In the genomic region with DNA sequence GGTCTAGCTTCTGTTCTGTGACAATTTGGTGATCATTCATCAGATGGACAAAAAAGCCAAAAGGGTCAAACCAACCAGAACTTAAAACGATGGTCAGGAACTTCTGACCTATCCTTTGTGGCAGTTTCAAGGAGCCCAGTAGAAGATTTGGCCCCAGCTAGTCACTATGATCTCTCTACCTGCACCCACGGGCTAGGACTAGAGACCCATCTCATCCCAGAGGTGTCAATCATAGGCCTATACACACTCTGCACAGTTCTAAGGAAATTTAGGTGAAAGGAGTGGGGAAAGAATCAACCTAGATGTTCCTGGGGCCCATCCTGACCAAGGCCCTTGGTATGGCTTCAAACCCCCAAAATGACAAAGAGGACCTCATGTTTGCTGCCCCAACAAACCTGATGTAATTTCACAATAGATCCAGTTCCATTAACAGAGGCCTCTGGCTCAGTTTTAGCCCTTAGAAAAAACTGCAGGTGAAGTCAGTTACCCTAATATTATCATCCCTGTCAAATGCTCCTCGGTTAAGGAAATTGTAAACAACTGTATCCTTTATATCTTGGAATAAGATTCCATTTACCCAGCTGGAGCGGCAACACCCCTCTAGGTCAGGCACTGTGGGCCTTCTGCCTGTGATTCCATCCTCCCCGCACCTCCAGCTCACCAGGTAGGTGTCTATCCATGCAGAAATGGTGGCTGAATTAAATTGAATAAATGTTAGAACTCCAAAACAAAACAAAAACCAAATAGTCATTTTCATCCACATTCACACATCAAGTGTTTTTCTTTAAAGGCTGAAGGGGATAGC, we compare ENCODE assay signal across 21 cellular contexts.
A peak's percentile ranks its signal among the peaks of the same experiment; 100 is the strongest.
DNase-seq lines count a peak whose midpoint lies in the region; ATAC-seq and TF ChIP-seq lines count a peak whose summit lies in the region.
"Had no signal": no experiment of that assay in that cellular context is flagged by ENCODE, and none has a peak within 500 bp of the region (broad histone marks: within the 10 kb centered on the region; RNA-seq: fewer than 3 reads in every experiment).

No MANE protein-coding gene starts in this region.

- CTCF ChIA-PET in Caco-2 (lab: Charles Lee): no interaction called here

- H3K4me3 Mint-ChIP-seq in Caco-2 (ENCODE audit: unreplicated experiment): peak overlapping the region; percentile 57
- no peak overlapping the region for H3K4me3 Mint-ChIP-seq in neural progenitor cell
- no peak overlapping the region for H3K4me3 Mint-ChIP-seq in CD14-positive monocyte
- H3K4me3 Mint-ChIP-seq: B cell; CD4-positive, CD25-positive, alpha-beta regulatory T cell; GM23338 had no signal

- peak overlapping the region; percentile 99 for H3K27ac ChIP-seq in VCaP
- H3K27ac ChIP-seq in hepatocyte: peak overlapping the region; percentile 64
- no peak overlapping the region for H3K27ac ChIP-seq in neural progenitor cell
- H3K27ac ChIP-seq: RWPE1 had no signal

- H3K27me3 ChIP-seq in Caco-2 (replicated peaks; ENCODE audit: control insufficient read depth, insufficient read depth, low read length) (no peaks in the 10 kb centered on the region), hepatocyte (no peaks in the 10 kb centered on the region), neural progenitor cell (no peaks in the 10 kb centered on the region)

- no peak overlapping the region for H3K9ac ChIP-seq in neural progenitor cell

- TF ChIP-seq CTCF in Caco-2 (IDR thresholded peaks at IDR 0.05; ENCODE audit: insufficient read depth in 1 of 2, low read depth in 1 of 2, low read length in 1 of 2, severe bottlenecking in 1 of 2, unreplicated experiment in 1 of 2) (no peak), VCaP (conservative IDR thresholded peaks at IDR 0.05) (no peak), hepatocyte (IDR thresholded peaks at IDR 0.05; ENCODE audit: poor library complexity) (no peak), neural progenitor cell (IDR thresholded peaks at IDR 0.05) (no peak), CD14-positive monocyte (IDR thresholded peaks at IDR 0.05) (no peak)

- H3K36me3 ChIP-seq in Caco-2 (ENCODE audit: control insufficient read depth, insufficient read depth, low read length): no peaks in the 10 kb centered on the region; the same call in 1 of the 2 replicates
- H3K36me3 ChIP-seq in hepatocyte (replicated peaks; ENCODE audit: insufficient read depth, low read depth): no peaks in the 10 kb centered on the region
- no peaks in the 10 kb centered on the region for H3K36me3 ChIP-seq in neural progenitor cell

- no peak for TF ChIP-seq POLR2A in GM18505 (IDR thresholded peaks at IDR 0.05; ENCODE audit: borderline replicate concordance, extremely low read depth, insufficient read depth, insufficient read length)

- peaks cover 46% of the 10 kb centered on the region for H3K4me1 ChIP-seq in Caco-2
- H3K4me1 ChIP-seq in hepatocyte (ENCODE audit: insufficient read depth): peaks cover 28% of the 10 kb centered on the region
- H3K4me1 ChIP-seq in neural progenitor cell: peaks cover 22% of the 10 kb centered on the region

- intact Hi-C loops in Caco-2 (cut with micrococcal nuclease; ENCODE audit: unreplicated experiment): loop anchor here (5.0 kb wide), 2 partner anchors 80 to 140 kb away; a partner anchor contains a TSS
- intact Hi-C loops in CD14-positive monocyte (cut with micrococcal nuclease): no loop called here

- H3K4me2 ChIP-seq in hepatocyte (peak overlapping the region; percentile 29), neural progenitor cell (no peak overlapping the region)
- H3K4me2 ChIP-seq: GM23338 had no signal

- H3K27me3 Mint-ChIP-seq in Caco-2 (ENCODE audit: insufficient read depth, unreplicated experiment) (no peaks in the 10 kb centered on the region), neural progenitor cell (ENCODE audit: insufficient read depth, low read depth) (peaks cover 2% of the 10 kb centered on the region), CD14-positive monocyte (ENCODE audit: low read depth in 3 of 3) (peaks cover 0 to 3% (median 0%) of the 10 kb centered on the region in 3 donors)

- H2AFZ ChIP-seq in hepatocyte (no peak overlapping the region), neural progenitor cell (replicated peaks) (peak overlapping the region; percentile 13)
- H2AFZ ChIP-seq: GM23338 had no signal

- H3F3A ChIP-seq in neural progenitor cell (ENCODE audit: low read depth): no peaks in the 10 kb centered on the region

- H4K20me1 ChIP-seq in hepatocyte (ENCODE audit: insufficient read depth, poor library complexity, severe bottlenecking) (no peaks in the 10 kb centered on the region), neural progenitor cell (ENCODE audit: low read depth) (no peaks in the 10 kb centered on the region)

- H3K9me3 Mint-ChIP-seq in Caco-2 (ENCODE audit: unreplicated experiment) (peaks cover 9% of the 10 kb centered on the region), neural progenitor cell (no peaks in the 10 kb centered on the region), CD14-positive monocyte (peaks cover 0 to 4% (median 0%) of the 10 kb centered on the region in 7 donors)
- H3K9me3 Mint-ChIP-seq: GM23338 had no signal

- H3K4me1 Mint-ChIP-seq in Caco-2 (ENCODE audit: low read depth, unreplicated experiment): peaks cover 44% of the 10 kb centered on the region
- H3K4me1 Mint-ChIP-seq in neural progenitor cell: peaks cover 35% of the 10 kb centered on the region
- no peaks in the 10 kb centered on the region for H3K4me1 Mint-ChIP-seq in CD14-positive monocyte
- H3K4me1 Mint-ChIP-seq: B cell; CD4-positive, CD25-positive, alpha-beta regulatory T cell had no signal

- no TSS peak for BruUV-seq in Caco-2 (replicated peaks; lab: Mats Ljungman, UMichigan)

- ATAC-seq in HG03571 (IDR thresholded peaks at IDR 0.05; ENCODE audit: unreplicated experiment) (no peak), GM18505 (IDR thresholded peaks at IDR 0.05; ENCODE audit: unreplicated experiment) (no peak)
- ATAC-seq: GM23338, HCT116 had no signal

- H3K79me2 ChIP-seq in hepatocyte: no peaks in the 10 kb centered on the region
- H3K79me2 ChIP-seq in neural progenitor cell (ENCODE audit: low read depth): no peaks in the 10 kb centered on the region

- H3K36me3 Mint-ChIP-seq in Caco-2 (ENCODE audit: insufficient read depth, unreplicated experiment): no peaks in the 10 kb centered on the region
- no peaks in the 10 kb centered on the region for H3K36me3 Mint-ChIP-seq in neural progenitor cell
- no peaks in the 10 kb centered on the region for H3K36me3 Mint-ChIP-seq in CD14-positive monocyte
- H3K36me3 Mint-ChIP-seq: CD4-positive, CD25-positive, alpha-beta regulatory T cell had no signal

- 59% methylated on average over 5 of the region's 5 CpGs for WGBS in hepatocyte (ENCODE audit: low lambda C conversion rate, missing lambda C conversion rate)

- H3K9me3 ChIP-seq in Caco-2 (no peaks in the 10 kb centered on the region), hepatocyte (ENCODE audit: low read depth) (no peaks in the 10 kb centered on the region), neural progenitor cell (ENCODE audit: low read depth) (no peaks in the 10 kb centered on the region)

- peak overlapping the region; percentile 86 for H3K27ac Mint-ChIP-seq in Caco-2 (ENCODE audit: unreplicated experiment)
- H3K27ac Mint-ChIP-seq in neural progenitor cell: no peak overlapping the region
- no peak overlapping the region for H3K27ac Mint-ChIP-seq in CD14-positive monocyte
- H3K27ac Mint-ChIP-seq: B cell, GM23338 had no signal

- H3K4me3 ChIP-seq in Caco-2 (ENCODE audit: low read depth, low read length) (no peak overlapping the region), hepatocyte (no peak overlapping the region), neural progenitor cell (no peak overlapping the region)
- H3K4me3 ChIP-seq: GM23338 had no signal

- DNase-seq in Caco-2 (no peak), hepatocyte (ENCODE audit: low spot score) (no peak), neural progenitor cell (ENCODE audit: low spot score) (no peak), CD14-positive monocyte (ENCODE audit: low spot score) (no peak)
- DNase-seq: CD4-positive, CD25-positive, alpha-beta regulatory T cell; COR-L47; DMS153; GF-D8; Karpas-422; MM.1S; NCI-H1092 treated with DMSO at 0.1 percent for 48 hours; NCI-H2081 treated with DMSO at 0.1 percent for 48 hours; NCI-H748 treated with DMSO at 0.1 percent for 48 hours; NK-92 treated with Interleukin-12 subunit alpha and Interleukin-12 subunit beta, amount 100 ng/mL, for 24 hours had no signal

- H3K9me2 ChIP-seq in hepatocyte (replicated peaks; ENCODE audit: insufficient read depth): no peaks in the 10 kb centered on the region

- POLR2A ChIA-PET in Caco-2 (lab: Charles Lee): no interaction called here
